8 cellular contexts compared by ENCODE assay signal in genomic region chr7:4973728-4974198, GRCh38. TPM values are rescaled to one million over a fixed set of nuclear protein-coding genes. Genes with fewer than 3 reads are reported as not detected.
DNase-seq lines count a peak whose midpoint lies in the region; ATAC-seq and TF ChIP-seq lines count a peak whose summit lies in the region.

No MANE protein-coding gene starts in this region.

- H3K79me2 ChIP-seq in KMS-11 (ENCODE audit: insufficient read depth, low read depth): peaks cover 23% of the 10 kb centered on the region

- DNase-seq in EL (peak; percentile 93), RPMI7951 (ENCODE audit: low read depth) (peak; percentile 91), fibroblast of peridontal ligament (ENCODE audit: extremely low read depth) (peak; percentile 87), natural killer cell (peak; percentile 93)
- peak; percentile 92 for DNase-seq in activated T-helper 2 cell treated with anti-CD3 and anti-CD28 coated beads, Interferon-gamma antibody, Interleukin-2, Interleukin-4, amounts not matched to agents 10 μg/mL and 5 μg/mL and 100 μg/mL, durations not matched to agents 14 hours and 24 hours and 36 hours (ENCODE audit: low spot score)
- peak; percentile 84 to 96 (median 88) for DNase-seq in stimulated activated naive CD4-positive, alpha-beta T cell (lab: John Stamatoyannopoulos, UW)

- peaks cover 9% of the 10 kb centered on the region for H3K4me1 ChIP-seq in KMS-11 (ENCODE audit: low read depth, poor library complexity, severe bottlenecking)

- TF ChIP-seq CTCF in KMS-11 (conservative IDR thresholded peaks at IDR 0.05; ENCODE audit: low read depth, low read length): peak; percentile 91
- peak; percentile 74 for TF ChIP-seq CTCF in natural killer cell (IDR thresholded peaks at IDR 0.05)

- H3K4me1 Mint-ChIP-seq in activated T-helper 2 cell treated with anti-CD3 and anti-CD28 coated beads, Interferon-gamma antibody, Interleukin-2, Interleukin-4, amounts not matched to agents 10 μg/mL and 5 μg/mL and 100 μg/mL, durations not matched to agents 14 hours and 24 hours and 36 hours (ENCODE audit: low read depth): peaks cover 9% of the 10 kb centered on the region
- H3K4me1 Mint-ChIP-seq in natural killer cell: peaks cover 18 to 24% of the 10 kb centered on the region in 2 donors

- H3K9ac ChIP-seq in KMS-11: peak overlapping the region; percentile 76; the same call in 1 of the 2 replicates

- H4K20me1 ChIP-seq in KMS-11 (ENCODE audit: insufficient read depth): peaks cover 3% of the 10 kb centered on the region; the same call in 1 of the 2 replicates

- peaks cover 32% of the 10 kb centered on the region for H3K36me3 Mint-ChIP-seq in activated T-helper 2 cell treated with anti-CD3 and anti-CD28 coated beads, Interferon-gamma antibody, Interleukin-2, Interleukin-4, amounts not matched to agents 10 μg/mL and 5 μg/mL and 100 μg/mL, durations not matched to agents 14 hours and 24 hours and 36 hours (ENCODE audit: low read depth)
- no peaks in the 10 kb centered on the region for H3K36me3 Mint-ChIP-seq in natural killer cell

- no peaks in the 10 kb centered on the region for H3K27me3 ChIP-seq in KMS-11 (ENCODE audit: insufficient read depth, low read depth)

- peak overlapping the region; percentile 90; the same call in 1 of the 2 replicates for H3K4me2 ChIP-seq in KMS-11

- H2AFZ ChIP-seq in KMS-11 (ENCODE audit: low read depth): peak overlapping the region; percentile 75

- intact Hi-C loops in activated T-helper 2 cell treated with anti-CD3 and anti-CD28 coated beads, Interferon-gamma antibody, Interleukin-2, Interleukin-4, amounts not matched to agents 10 μg/mL and 5 μg/mL and 100 μg/mL, durations not matched to agents 14 hours and 24 hours and 36 hours (cut with micrococcal nuclease): loop anchor here (1.0 to 5.0 kb wide), 4 partner anchors 74 to 331 kb away; partner anchors contain the start of genes AP5Z1 and RBAK
- intact Hi-C loops in natural killer cell (cut with micrococcal nuclease): loop anchor here (1.0 kb wide), 1 partner anchor 112 kb away; no protein-coding TSS in a partner anchor

- no peaks in the 10 kb centered on the region for H3K9me3 Mint-ChIP-seq in activated T-helper 2 cell treated with anti-CD3 and anti-CD28 coated beads, Interferon-gamma antibody, Interleukin-2, Interleukin-4, amounts not matched to agents 10 μg/mL and 5 μg/mL and 100 μg/mL, durations not matched to agents 14 hours and 24 hours and 36 hours
- H3K9me3 Mint-ChIP-seq in natural killer cell: no peaks in the 10 kb centered on the region

- H3K4me3 ChIP-seq in KMS-11 (IDR thresholded peaks at IDR 0.05; ENCODE audit: insufficient read depth, low read depth, low read length): no peak overlapping the region

- H3K27ac ChIP-seq in KMS-11: peak overlapping the region; percentile 69

- peak overlapping the region; percentile 94 for H3K27ac Mint-ChIP-seq in activated T-helper 2 cell treated with anti-CD3 and anti-CD28 coated beads, Interferon-gamma antibody, Interleukin-2, Interleukin-4, amounts not matched to agents 10 μg/mL and 5 μg/mL and 100 μg/mL, durations not matched to agents 14 hours and 24 hours and 36 hours
- peak overlapping the region; percentile 92 to 99 for H3K27ac Mint-ChIP-seq in natural killer cell

- peak overlapping the region; percentile 99 for H3K4me3 Mint-ChIP-seq in activated T-helper 2 cell treated with anti-CD3 and anti-CD28 coated beads, Interferon-gamma antibody, Interleukin-2, Interleukin-4, amounts not matched to agents 10 μg/mL and 5 μg/mL and 100 μg/mL, durations not matched to agents 14 hours and 24 hours and 36 hours (ENCODE audit: low read depth)
- peak overlapping the region; percentile 99 for H3K4me3 Mint-ChIP-seq in natural killer cell

- H3K27me3 Mint-ChIP-seq in activated T-helper 2 cell treated with anti-CD3 and anti-CD28 coated beads, Interferon-gamma antibody, Interleukin-2, Interleukin-4, amounts not matched to agents 10 μg/mL and 5 μg/mL and 100 μg/mL, durations not matched to agents 14 hours and 24 hours and 36 hours (ENCODE audit: low read depth): no peaks in the 10 kb centered on the region
- H3K27me3 Mint-ChIP-seq in natural killer cell (ENCODE audit: low read depth in 2 of 2): no peaks in the 10 kb centered on the region

- ATAC-seq in GM21786 (IDR thresholded peaks at IDR 0.05; ENCODE audit: unreplicated experiment): peak; percentile 94
- ATAC-seq in natural killer cell: peak; percentile 94 to 100 (median 97)

- H3K36me3 ChIP-seq in KMS-11 (ENCODE audit: insufficient read depth): peaks cover 8% of the 10 kb centered on the region; the same call in 1 of the 2 replicates

RNA-seq across cellular contexts. Expression of gene MMD2, which starts 14.8 kb away (rescaled TPM):
- total RNA-seq in RPMI7951 (2014; rRNA removed; shearing (Covaris generic)): not detected in 2 replicates
- not detected in 2 replicates for total RNA-seq in activated T-helper 2 cell treated with anti-CD3 and anti-CD28 coated beads, Interferon-gamma antibody, Interleukin-2, Interleukin-4, amounts not matched to agents 10 μg/mL and 5 μg/mL and 100 μg/mL, durations not matched to agents 14 hours and 24 hours and 36 hours
- not detected for total RNA-seq in natural killer cell
